15 cellular contexts compared by ENCODE assay signal in genomic region chr11:75163917-75164316, GRCh38. TPM values are rescaled to one million over a fixed set of nuclear protein-coding genes. Genes with fewer than 3 reads are reported as not detected.
"Had no signal": no experiment of that assay in that cellular context is flagged by ENCODE, and none has a peak within 500 bp of the region (broad histone marks: within the 10 kb centered on the region; RNA-seq: fewer than 3 reads in every experiment).

No MANE protein-coding gene starts in this region.

- H3K27me3 Mint-ChIP-seq: activated CD4-positive, alpha-beta memory T cell treated with anti-CD3 and anti-CD28 coated beads for 36 hours had no signal

- H3K4me3 Mint-ChIP-seq: activated CD4-positive, alpha-beta memory T cell treated with anti-CD3 and anti-CD28 coated beads for 36 hours; activated T-cell treated with anti-CD3 and anti-CD28 coated beads, Interleukin-2, amount 50 U/mL, for 72 hours; natural killer cell treated with Interleukin-12 subunit alpha and Interleukin-12 subunit beta and Interleukin-15 and Interleukin-18, amount 100 ng/mL, for 72 hours had no signal

- H3K27ac ChIP-seq: ascending aorta, colonic mucosa, gastroesophageal sphincter, VCaP had no signal

- H3K27ac Mint-ChIP-seq: activated CD4-positive, alpha-beta memory T cell treated with anti-CD3 and anti-CD28 coated beads for 36 hours; activated T-cell treated with anti-CD3 and anti-CD28 coated beads, Interleukin-2, amount 50 U/mL, for 72 hours; natural killer cell treated with Interleukin-12 subunit alpha and Interleukin-12 subunit beta and Interleukin-15 and Interleukin-18, amount 100 ng/mL, for 72 hours had no signal

- DNase-seq: activated CD4-positive, alpha-beta memory T cell treated with anti-CD3 and anti-CD28 coated beads for 36 hours; activated naive CD4-positive, alpha-beta T cell; activated T-cell treated with anti-CD3 and anti-CD28 coated beads, Interleukin-2, amount 50 U/mL, for 72 hours; colonic mucosa; effector CD8-positive, alpha-beta T cell; occipital lobe; stimulated activated CD4-positive, alpha-beta T cell treated with anti-CD3 and anti-CD28 coated beads, Interleukin-4, amount 100 ng/mL, for 4 hours; T1000 had no signal

- ATAC-seq: activated T-cell treated with anti-CD3 and anti-CD28 coated beads, Interleukin-2, amount 50 U/mL, for 72 hours; gastroesophageal sphincter; natural killer cell treated with Interleukin-12 subunit alpha and Interleukin-12 subunit beta and Interleukin-15 and Interleukin-18, amount 100 ng/mL, for 72 hours had no signal

- H3K4me3 ChIP-seq: ascending aorta, colonic mucosa, gastroesophageal sphincter, lung, tibial nerve had no signal

- H3K36me3 Mint-ChIP-seq: activated CD4-positive, alpha-beta memory T cell treated with anti-CD3 and anti-CD28 coated beads for 36 hours; natural killer cell treated with Interleukin-12 subunit alpha and Interleukin-12 subunit beta and Interleukin-15 and Interleukin-18, amount 100 ng/mL, for 72 hours had no signal

- H3K27me3 ChIP-seq: ascending aorta, colonic mucosa, tibial nerve had no signal

- H3K9me3 Mint-ChIP-seq: activated T-cell treated with anti-CD3 and anti-CD28 coated beads, Interleukin-2, amount 50 U/mL, for 72 hours; natural killer cell treated with Interleukin-12 subunit alpha and Interleukin-12 subunit beta and Interleukin-15 and Interleukin-18, amount 100 ng/mL, for 72 hours had no signal

- H3K4me1 ChIP-seq: ascending aorta had no signal

- H3K36me3 ChIP-seq: ascending aorta, colonic mucosa, gastroesophageal sphincter, tibial nerve had no signal

- H3K9me3 ChIP-seq: ascending aorta, colonic mucosa, gastroesophageal sphincter, tibial nerve had no signal

RNA-seq across cellular contexts. Expression of gene SLCO2B1, which starts 13.0 kb away (rescaled TPM):
- total RNA-seq: activated CD4-positive, alpha-beta memory T cell treated with anti-CD3 and anti-CD28 coated beads for 36 hours; activated T-cell treated with anti-CD3 and anti-CD28 coated beads, Interleukin-2, amount 50 U/mL, for 72 hours; bronchial epithelial cell had no signal
